In genomic region chr16:27189335-27189972, GRCh38 we compare ENCODE assay signal across 19 cellular contexts. TPM values are rescaled to one million over a fixed set of nuclear protein-coding genes. Genes with fewer than 3 reads are reported as not detected.
DNase-seq lines count a peak whose midpoint lies in the region; ATAC-seq, FAIRE-seq and TF ChIP-seq lines count a peak whose summit lies in the region.
"Had no signal": no experiment of that assay in that cellular context is flagged by ENCODE, and none has a peak within 500 bp of the region (broad histone marks: within the 10 kb centered on the region; RNA-seq: fewer than 3 reads in every experiment).

No MANE protein-coding gene starts in this region.

- peaks cover 2% of the 10 kb centered on the region for H3K27me3 Mint-ChIP-seq in neural progenitor cell (ENCODE audit: insufficient read depth, low read depth)
- no peaks in the 10 kb centered on the region for H3K27me3 Mint-ChIP-seq in activated CD4-positive, alpha-beta memory T cell treated with anti-CD3 and anti-CD28 coated beads for 36 hours
- H3K27me3 Mint-ChIP-seq: CD8-positive, alpha-beta memory T cell had no signal

- no peaks in the 10 kb centered on the region for H3F3A ChIP-seq in neural progenitor cell (ENCODE audit: low read depth)

- H3K27ac ChIP-seq in K562 (ENCODE audit: extremely low read depth, low read depth, low read length) (no peak overlapping the region), neural progenitor cell (no peak overlapping the region)
- H3K27ac ChIP-seq: left lung had no signal

- H3K4me3 ChIP-seq in K562 (no peak overlapping the region), neural progenitor cell (no peak overlapping the region)
- H3K4me3 ChIP-seq: left lung had no signal

- H2AFZ ChIP-seq in K562 (ENCODE audit: low read depth, low read length) = peak overlapping the region; percentile 11; the same call in 1 of the 2 replicates
- peak overlapping the region; percentile 34 for H2AFZ ChIP-seq in neural progenitor cell (replicated peaks)

- TF ChIP-seq CTCF in K562 (IDR thresholded peaks at IDR 0.05 in 2 of 3, conservative IDR thresholded peaks at IDR 0.05 in 1 of 3; ENCODE audit: insufficient read depth in 2 of 3, low read depth in 1 of 3, low read length in 3 of 3) (no peak), neural progenitor cell (IDR thresholded peaks at IDR 0.05) (no peak)

- no peak overlapping the region for H3K27ac Mint-ChIP-seq in neural progenitor cell
- H3K27ac Mint-ChIP-seq in activated CD4-positive, alpha-beta memory T cell treated with anti-CD3 and anti-CD28 coated beads for 36 hours = no peak overlapping the region
- H3K27ac Mint-ChIP-seq: activated naive CD4-positive, alpha-beta T cell treated with anti-CD3 and anti-CD28 coated beads for 36 hours; natural killer cell had no signal

- TF ChIP-seq EP300 in K562 (IDR thresholded peaks at IDR 0.05; ENCODE audit: low read length) = no peak

- POLR2A ChIA-PET in K562 (lab: Yijun Ruan, JAX) = no interaction called here
- POLR2A ChIA-PET in activated CD4-positive, alpha-beta memory T cell treated with anti-CD3 and anti-CD28 coated beads for 36 hours (lab: Charles Lee) = no interaction called here

- H3K4me2 ChIP-seq in K562 (ENCODE audit: insufficient read depth, low read length) = no peak overlapping the region
- H3K4me2 ChIP-seq in neural progenitor cell = no peak overlapping the region

- intact Hi-C loops in K562 (cut with micrococcal nuclease) = no loop called here
- intact Hi-C loops in activated CD4-positive, alpha-beta memory T cell treated with anti-CD3 and anti-CD28 coated beads for 36 hours (cut with micrococcal nuclease) = no loop called here

- H3K4me1 ChIP-seq in K562 (replicated peaks in 1 of 2; ENCODE audit: control insufficient read depth in 2 of 2, insufficient read depth in 2 of 2, low read length in 2 of 2) = peaks cover 0 to 11% of the 10 kb centered on the region in 2 experiments; a peak in 4 of 5 replicates
- no peaks in the 10 kb centered on the region for H3K4me1 ChIP-seq in neural progenitor cell
- H3K4me1 ChIP-seq: left lung had no signal

- H3K4me1 Mint-ChIP-seq in neural progenitor cell = peaks cover 2% of the 10 kb centered on the region
- peaks cover 7% of the 10 kb centered on the region for H3K4me1 Mint-ChIP-seq in activated CD4-positive, alpha-beta memory T cell treated with anti-CD3 and anti-CD28 coated beads for 36 hours (ENCODE audit: low read depth)
- H3K4me1 Mint-ChIP-seq: natural killer cell had no signal

- H3K79me2 ChIP-seq in K562 (ENCODE audit: control insufficient read depth, insufficient read depth, low read length) (no peaks in the 10 kb centered on the region), neural progenitor cell (ENCODE audit: low read depth) (no peaks in the 10 kb centered on the region)

- in situ Hi-C loops in K562 (cut with MboI) = no loop called here

- H3K4me3 Mint-ChIP-seq in neural progenitor cell = no peak overlapping the region
- H3K4me3 Mint-ChIP-seq in activated CD4-positive, alpha-beta memory T cell treated with anti-CD3 and anti-CD28 coated beads for 36 hours = no peak overlapping the region
- H3K4me3 Mint-ChIP-seq: activated naive CD4-positive, alpha-beta T cell treated with anti-CD3 and anti-CD28 coated beads for 36 hours; brain; CD8-positive, alpha-beta memory T cell; natural killer cell had no signal

- TF ChIP-seq POLR2A in K562 (conservative IDR thresholded peaks at IDR 0.05) = no peak

- TF ChIP-seq RAD21 in K562 (CRISPR knock-in tag; conservative IDR thresholded peaks at IDR 0.05 in 1 of 2, IDR thresholded peaks at IDR 0.05 in 1 of 2) = no peak

- no peaks in the 10 kb centered on the region for H3K9me3 Mint-ChIP-seq in neural progenitor cell
- H3K9me3 Mint-ChIP-seq in activated CD4-positive, alpha-beta memory T cell treated with anti-CD3 and anti-CD28 coated beads for 36 hours = peaks cover 3% of the 10 kb centered on the region
- H3K9me3 Mint-ChIP-seq: CD8-positive, alpha-beta memory T cell; natural killer cell had no signal

- H3K27me3 ChIP-seq in K562 (ENCODE audit: control insufficient read depth in 2 of 2, insufficient read depth in 2 of 2, low read length in 2 of 2) = peaks cover 7 to 21% of the 10 kb centered on the region in 2 experiments; a peak in 3 of 5 replicates
- H3K27me3 ChIP-seq in neural progenitor cell = no peaks in the 10 kb centered on the region

- H3K9ac ChIP-seq in K562 (ENCODE audit: insufficient read depth in 1 of 2, low read depth in 2 of 2, low read length in 2 of 2) (peak overlapping the region in 1 of 2 experiments; percentile 78; a peak in 2 of 4 replicates), neural progenitor cell (no peak overlapping the region)

- peak; percentile 18 for DNase-seq in NCI-H2107 treated with DMSO at 0.1 percent for 48 hours (lab: John Stamatoyannopoulos, UW; ENCODE audit: unreplicated experiment)
- DNase-seq in NCI-H2107 (lab: John Stamatoyannopoulos, UW) = no peak
- peak; percentile 64 for DNase-seq in NCI-H146 (lab: John Stamatoyannopoulos, UW)
- DNase-seq in K562 (ENCODE audit: extremely low read depth in 1 of 4, low spot score in 3 of 4) = no peak
- DNase-seq in neural progenitor cell (ENCODE audit: low spot score) = peak; percentile 24
- DNase-seq in activated CD4-positive, alpha-beta memory T cell treated with anti-CD3 and anti-CD28 coated beads for 36 hours = no peak
- DNase-seq in activated CD8-positive, alpha-beta memory T cell treated with anti-CD3 and anti-CD28 coated beads, Interleukin-2, amount 50 U/mL, for 4 hours = no peak
- DNase-seq: activated CD4-positive, CD25-positive, alpha-beta regulatory T cell; activated naive CD4-positive, alpha-beta T cell treated with anti-CD3 and anti-CD28 coated beads for 36 hours; CD8-positive, alpha-beta memory T cell; left lung; natural killer cell; NCI-H2227 treated with DMSO at 0.1 percent for 48 hours; retina; stimulated activated CD4-positive, alpha-beta T cell treated with anti-CD3 and anti-CD28 coated beads, Interleukin-2, amount 100 ng/mL, for 48 hours; stimulated activated CD8-positive, alpha-beta memory T cell treated with anti-CD3 and anti-CD28 coated beads, Interleukin-4, amount 100 ng/mL, for 48 hours had no signal

- H3K36me3 Mint-ChIP-seq in neural progenitor cell = no peaks in the 10 kb centered on the region
- no peaks in the 10 kb centered on the region for H3K36me3 Mint-ChIP-seq in activated CD4-positive, alpha-beta memory T cell treated with anti-CD3 and anti-CD28 coated beads for 36 hours
- H3K36me3 Mint-ChIP-seq: brain; CD8-positive, alpha-beta memory T cell; natural killer cell had no signal

- FAIRE-seq in K562 (lab: Jason Lieb, UNC) = no peak
- FAIRE-seq: RCC 7860 had no signal

- H3K36me3 ChIP-seq in K562 (ENCODE audit: control insufficient read depth, insufficient read depth, low read length) (no peaks in the 10 kb centered on the region), neural progenitor cell (no peaks in the 10 kb centered on the region)
- H3K36me3 ChIP-seq: left lung had no signal

- no peaks in the 10 kb centered on the region for H3K9me1 ChIP-seq in K562 (ENCODE audit: control insufficient read depth, insufficient read depth, low read length)

- ATAC-seq in K562 (peak; percentile 39; the same call in 2 of the 3 replicates), HG02759 (IDR thresholded peaks at IDR 0.05; ENCODE audit: unreplicated experiment) (no peak)
- ATAC-seq: left lung had no signal

- CTCF ChIA-PET in K562 (lab: Yijun Ruan, JAX; ENCODE audit: low intra/inter-chr PET ratio) = no interaction called here
- CTCF ChIA-PET in activated CD4-positive, alpha-beta memory T cell treated with anti-CD3 and anti-CD28 coated beads for 36 hours (lab: Charles Lee) = interaction anchor here (3.1 kb wide), 1 partner anchor 10 kb away, joined by 15 read pairs; no protein-coding TSS in a partner anchor

- 15% methylated on average over 13 of the region's 13 CpGs for WGBS in K562 (ENCODE audit: insufficient coverage, low coverage, missing lambda C conversion rate)

- no peaks in the 10 kb centered on the region for H3K9me3 ChIP-seq in K562 (replicated peaks; ENCODE audit: control insufficient read depth, insufficient read depth, low read depth, low read length)
- H3K9me3 ChIP-seq in neural progenitor cell (ENCODE audit: low read depth) = no peaks in the 10 kb centered on the region
- H3K9me3 ChIP-seq: left lung had no signal

- H4K20me1 ChIP-seq in K562 (replicated peaks; ENCODE audit: control insufficient read depth, insufficient read depth, low read length) (no peaks in the 10 kb centered on the region), neural progenitor cell (ENCODE audit: low read depth) (no peaks in the 10 kb centered on the region)

- no TSS peak for BruUV-seq in K562 (replicated peaks; lab: Mats Ljungman, UMichigan)

TF ChIP-seq in K562, 482 proteins besides CTCF, POLR2A, EP300 and RAD21 (continues in another document):
- TF ChIP-seq ZNF3 (CRISPR knock-in tag; IDR thresholded peaks at IDR 0.05) (no peak), ZBTB17 (CRISPR knock-in tag; IDR thresholded peaks at IDR 0.05) (no peak), RFX5 (IDR thresholded peaks at IDR 0.05; ENCODE audit: low read depth, low read length) (no peak), SMARCA5 (IDR thresholded peaks at IDR 0.05) (no peak), PHF20 (IDR thresholded peaks at IDR 0.05; ENCODE audit: partially characterized antibody) (no peak)

RNA-seq across cellular contexts. Expression of gene KDM8, which starts 13.9 kb away (rescaled TPM):
- 18.0 and 41.3 TPM in 2 replicates for total RNA-seq in K562 (2011; cell fraction: chromatin; rRNA removed; ENCODE audit: low replicate concordance)
- 24.1 and 25.0 TPM in 2 replicates for total RNA-seq in K562 (2011; cell fraction: nucleolus; rRNA removed)
- 21.2 and 27.1 TPM in 2 replicates for total RNA-seq in K562 (2011; cell fraction: nucleoplasm; rRNA removed)
- total RNA-seq in K562 (2014; rRNA removed) (6.4 and 10.8 TPM in 2 replicates), K562 (2014; rRNA removed; fragmentation: Illumina TruSeq; extraction: Trizol) (2.6 and 5.3 TPM in 2 replicates), K562 (2015; rRNA removed; fragmentation: Illumina TruSeq; extraction: Trizol) (5.9 and 8.4 TPM in 2 replicates), K562 (2021) (9.1 TPM in 2 replicates), neural progenitor cell (ENCODE audit: low replicate concordance) (6.5 and 11.9 TPM in 2 replicates)
- polyA plus RNA-seq in K562 (2011; rRNA removed) (3.8 and 5.2 TPM in 2 replicates), K562 (2014; fragmentation: Illumina TruSeq; extraction: Trizol) (5.4 and 7.5 TPM in 2 replicates), K562 (2014; fragmentation: Nextera tagmentation; extraction: Ambion mirVana) (under 1 TPM; 0.61 to 0.66 TPM), K562 (2014; rRNA removed) (6.4 and 7.0 TPM in 2 replicates)
- polyA plus RNA-seq in K562 (2011; cell fraction: cytosol; rRNA removed) = 4.5 and 35.4 TPM in 2 replicates
- 8.8 and 15.0 TPM in 2 replicates for polyA plus RNA-seq in K562 (2011; cell fraction: nucleus; rRNA removed)
- 5.4 and 5.7 TPM in 2 replicates for polyA plus RNA-seq in K562 (2012)
- polyA minus RNA-seq in K562 (2011; rRNA and poly(A)+ RNA removed) = 8.7 and 10.1 TPM in 2 replicates
- polyA minus RNA-seq in K562 (2011; cell fraction: cytosol; rRNA and poly(A)+ RNA removed) = 2.2 and 3.5 TPM in 2 replicates
- 9.0 and 9.8 TPM in 2 replicates for polyA minus RNA-seq in K562 (2011; cell fraction: nucleus; rRNA and poly(A)+ RNA removed)
- 1 to 10 TPM; 8.7 to 9.7 TPM for total RNA-seq in activated CD4-positive, alpha-beta memory T cell treated with anti-CD3 and anti-CD28 coated beads for 36 hours

Comparison
In these comparisons a context has a peak if more than half of its experiments do, and no peak if none do; other contexts are left out.
1. DNase-seq: peak in NCI-H2107 treated with DMSO at 0.1 percent for 48 hours (single experiment), NCI-H146 (single experiment) and neural progenitor cell (single experiment); none in NCI-H2107 (single experiment), K562 (0 of 4), activated CD4-positive, alpha-beta memory T cell treated with anti-CD3 and anti-CD28 coated beads for 36 hours (single experiment) and activated CD8-positive, alpha-beta memory T cell treated with anti-CD3 and anti-CD28 coated beads, Interleukin-2, amount 50 U/mL, for 4 hours (single experiment).